16 cellular contexts compared by ENCODE assay signal in the genomic region with DNA sequence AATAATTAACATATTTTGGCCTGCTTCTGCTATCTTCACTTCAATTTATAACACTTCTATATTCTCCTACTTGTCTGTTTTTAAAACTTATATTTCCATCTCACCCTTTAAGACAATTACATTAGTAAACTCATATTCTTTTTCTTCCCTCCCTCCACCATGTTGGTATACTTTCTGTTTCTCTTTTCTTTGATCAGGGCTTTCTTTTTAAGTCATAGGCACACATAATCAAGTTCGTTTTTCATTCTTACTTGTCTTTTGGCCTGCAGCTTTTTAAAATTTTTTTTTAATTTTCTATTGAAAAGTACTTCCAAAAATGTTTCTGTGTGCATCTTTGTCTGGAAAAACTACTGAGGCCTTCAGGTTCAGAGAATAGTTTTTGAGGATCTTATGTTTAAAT. TPM values are rescaled to one million over a fixed set of nuclear protein-coding genes. Genes with fewer than 3 reads are reported as not detected.
DNase-seq lines count a peak whose midpoint lies in the region; ATAC-seq and TF ChIP-seq lines count a peak whose summit lies in the region.
"Had no signal": no experiment of that assay in that cellular context is flagged by ENCODE, and none has a peak within 500 bp of the region (broad histone marks: within the 10 kb centered on the region; RNA-seq: fewer than 3 reads in every experiment).

No MANE protein-coding gene starts in this region.

- H3K36me3 ChIP-seq in naive thymus-derived CD4-positive, alpha-beta T cell (ENCODE audit: control insufficient read depth in 2 of 3, insufficient read depth in 3 of 3, low read length in 3 of 3): peaks cover 0 to 11% (median 0%) of the 10 kb centered on the region in 3 experiments
- H3K36me3 ChIP-seq in breast epithelium: no peaks in the 10 kb centered on the region
- H3K36me3 ChIP-seq: MG63, tibial nerve had no signal

- H3K4me1 ChIP-seq in naive thymus-derived CD4-positive, alpha-beta T cell (ENCODE audit: control insufficient read depth in 2 of 2, insufficient read depth in 2 of 2, low read length in 2 of 2): peaks cover 9 to 34% of the 10 kb centered on the region in 2 donors
- H3K4me1 ChIP-seq in breast epithelium: no peaks in the 10 kb centered on the region
- H3K4me1 ChIP-seq: parathyroid adenoma, tibial nerve had no signal

- H3K27me3 Mint-ChIP-seq in activated CD4-positive, alpha-beta T cell treated with anti-CD3 and anti-CD28 coated beads for 36 hours: peaks cover 2% of the 10 kb centered on the region
- no peaks in the 10 kb centered on the region for H3K27me3 Mint-ChIP-seq in activated CD4-positive, alpha-beta memory T cell treated with anti-CD3 and anti-CD28 coated beads for 36 hours
- H3K27me3 Mint-ChIP-seq in naive thymus-derived CD4-positive, alpha-beta T cell: no peaks in the 10 kb centered on the region

- peak overlapping the region; percentile 50 for H3K4me3 ChIP-seq in naive thymus-derived CD4-positive, alpha-beta T cell (ENCODE audit: low read length)
- no peak overlapping the region for H3K4me3 ChIP-seq in breast epithelium
- H3K4me3 ChIP-seq: MG63 had no signal

- H3K27ac Mint-ChIP-seq in activated CD4-positive, alpha-beta T cell treated with anti-CD3 and anti-CD28 coated beads for 36 hours: peak overlapping the region; percentile 78
- peak overlapping the region; percentile 65 for H3K27ac Mint-ChIP-seq in activated CD4-positive, alpha-beta memory T cell treated with anti-CD3 and anti-CD28 coated beads for 36 hours
- peak overlapping the region; percentile 13 to 81 (median 71) for H3K27ac Mint-ChIP-seq in naive thymus-derived CD4-positive, alpha-beta T cell
- H3K27ac Mint-ChIP-seq: mesothelial cell of epicardium had no signal

- H3K36me3 Mint-ChIP-seq in activated CD4-positive, alpha-beta T cell treated with anti-CD3 and anti-CD28 coated beads for 36 hours (ENCODE audit: low read depth): peaks cover 5% of the 10 kb centered on the region
- H3K36me3 Mint-ChIP-seq in activated CD4-positive, alpha-beta memory T cell treated with anti-CD3 and anti-CD28 coated beads for 36 hours: peaks cover 25% of the 10 kb centered on the region
- H3K36me3 Mint-ChIP-seq in naive thymus-derived CD4-positive, alpha-beta T cell: peaks cover 0 to 45% (median 7%) of the 10 kb centered on the region in 5 donors
- H3K36me3 Mint-ChIP-seq: mesothelial cell of epicardium had no signal

- H3K4me1 Mint-ChIP-seq in activated CD4-positive, alpha-beta T cell treated with anti-CD3 and anti-CD28 coated beads for 36 hours: peaks cover 35% of the 10 kb centered on the region
- peaks cover 52% of the 10 kb centered on the region for H3K4me1 Mint-ChIP-seq in activated CD4-positive, alpha-beta memory T cell treated with anti-CD3 and anti-CD28 coated beads for 36 hours (ENCODE audit: low read depth)
- peaks cover 6 to 47% (median 29%) of the 10 kb centered on the region in 7 donors for H3K4me1 Mint-ChIP-seq in naive thymus-derived CD4-positive, alpha-beta T cell
- H3K4me1 Mint-ChIP-seq: mesothelial cell of epicardium had no signal

- peak; percentile 47 for ATAC-seq in activated CD4-positive, alpha-beta T cell treated with anti-CD3 and anti-CD28 coated beads for 36 hours
- ATAC-seq in GM21786 (IDR thresholded peaks at IDR 0.05; ENCODE audit: unreplicated experiment) (peak; percentile 49), HG03175 (IDR thresholded peaks at IDR 0.05; ENCODE audit: unreplicated experiment) (no peak)
- peak; percentile 37 for ATAC-seq in naive thymus-derived CD4-positive, alpha-beta T cell

- H3K27ac ChIP-seq in naive thymus-derived CD4-positive, alpha-beta T cell (ENCODE audit: low read depth, low read length): peak overlapping the region; percentile 3
- H3K27ac ChIP-seq in breast epithelium: no peak overlapping the region
- H3K27ac ChIP-seq: parathyroid adenoma, tibial nerve had no signal

- H3K9me3 Mint-ChIP-seq in activated CD4-positive, alpha-beta T cell treated with anti-CD3 and anti-CD28 coated beads for 36 hours (ENCODE audit: low read depth): no peaks in the 10 kb centered on the region
- H3K9me3 Mint-ChIP-seq in activated CD4-positive, alpha-beta memory T cell treated with anti-CD3 and anti-CD28 coated beads for 36 hours: peaks cover 1% of the 10 kb centered on the region
- peaks cover 0 to 10% (median 0%) of the 10 kb centered on the region in 11 donors for H3K9me3 Mint-ChIP-seq in naive thymus-derived CD4-positive, alpha-beta T cell

- no peak for TF ChIP-seq POLR2A in breast epithelium (IDR thresholded peaks at IDR 0.05)

- intact Hi-C loops in activated CD4-positive, alpha-beta T cell treated with anti-CD3 and anti-CD28 coated beads for 36 hours (cut with DNase I, micrococcal nuclease): loop anchor here (1.0 to 10.0 kb wide), 4 partner anchors 36 to 143 kb away; partner anchors contain the start of genes AIM2 (in 2 of the 2) and IFI16 (in 1 of the 2)
- intact Hi-C loops in activated CD4-positive, alpha-beta memory T cell treated with anti-CD3 and anti-CD28 coated beads for 36 hours (cut with micrococcal nuclease): loop anchor here (1.0 to 5.0 kb wide), 7 partner anchors 9 to 158 kb away; partner anchors contain the start of gene AIM2
- intact Hi-C loops in naive thymus-derived CD4-positive, alpha-beta T cell (cut with micrococcal nuclease): loop anchor here (2.0 to 10.0 kb wide), 4 partner anchors 51 to 131 kb away; no protein-coding TSS in a partner anchor
- intact Hi-C loops in breast epithelium (cut with DNase I; ENCODE audit: low total_unique reads): no loop called here

- H3K27me3 ChIP-seq in naive thymus-derived CD4-positive, alpha-beta T cell (ENCODE audit: control insufficient read depth in 2 of 2, insufficient read depth in 2 of 2, low read length in 2 of 2): no peaks in the 10 kb centered on the region
- H3K27me3 ChIP-seq in breast epithelium: no peaks in the 10 kb centered on the region
- H3K27me3 ChIP-seq: MG63, tibial nerve had no signal

- peak overlapping the region; percentile 54 for H3K4me3 Mint-ChIP-seq in activated CD4-positive, alpha-beta T cell treated with anti-CD3 and anti-CD28 coated beads for 36 hours
- H3K4me3 Mint-ChIP-seq in activated CD4-positive, alpha-beta memory T cell treated with anti-CD3 and anti-CD28 coated beads for 36 hours: peak overlapping the region; percentile 67
- H3K4me3 Mint-ChIP-seq in naive thymus-derived CD4-positive, alpha-beta T cell: peak overlapping the region; percentile 38 to 88 (median 81)
- H3K4me3 Mint-ChIP-seq: mesothelial cell of epicardium had no signal

- CTCF ChIA-PET in activated CD4-positive, alpha-beta T cell treated with anti-CD3 and anti-CD28 coated beads for 36 hours (lab: Charles Lee): interaction anchor here (1.0 kb wide), 1 partner anchor 138 kb away, joined by 3 read pairs; no protein-coding TSS in a partner anchor
- CTCF ChIA-PET in activated CD4-positive, alpha-beta memory T cell treated with anti-CD3 and anti-CD28 coated beads for 36 hours (lab: Charles Lee): no interaction called here
- CTCF ChIA-PET in naive thymus-derived CD4-positive, alpha-beta T cell (lab: Charles Lee): no interaction called here

- no peak for DNase-seq in activated CD4-positive, alpha-beta T cell treated with anti-CD3 and anti-CD28 coated beads for 36 hours
- no peak for DNase-seq in activated CD4-positive, alpha-beta T cell treated with anti-CD3 and anti-CD28 coated beads, Interleukin-2, amount 50 U/mL, for 4 hours
- no peak for DNase-seq in activated CD4-positive, alpha-beta memory T cell treated with anti-CD3 and anti-CD28 coated beads for 36 hours
- DNase-seq in naive thymus-derived CD4-positive, alpha-beta T cell: peak in 3 of 9 donors; percentile 9 to 19 (median 14)
- no peak for DNase-seq in breast epithelium (ENCODE audit: low spot score in 2 of 2)
- DNase-seq in pons (ENCODE audit: low spot score): no peak
- DNase-seq: COR-L47; effector CD4-positive, alpha-beta T cell; foreskin fibroblast; MG63 had no signal

- no peaks in the 10 kb centered on the region for H3K9me3 ChIP-seq in naive thymus-derived CD4-positive, alpha-beta T cell (ENCODE audit: control insufficient read depth in 2 of 3, low read length in 3 of 3)
- no peaks in the 10 kb centered on the region for H3K9me3 ChIP-seq in breast epithelium
- H3K9me3 ChIP-seq: MG63, tibial nerve had no signal

- no peak for TF ChIP-seq CTCF in breast epithelium (IDR thresholded peaks at IDR 0.05)

- POLR2A ChIA-PET in activated CD4-positive, alpha-beta T cell treated with anti-CD3 and anti-CD28 coated beads for 36 hours (lab: Charles Lee): no interaction called here
- POLR2A ChIA-PET in activated CD4-positive, alpha-beta memory T cell treated with anti-CD3 and anti-CD28 coated beads for 36 hours (lab: Charles Lee): no interaction called here
- POLR2A ChIA-PET in naive thymus-derived CD4-positive, alpha-beta T cell (lab: Charles Lee): interaction anchor here (1.0 kb wide), 1 partner anchor 79 kb away, joined by 3 read pairs; no protein-coding TSS in a partner anchor

RNA-seq across cellular contexts. Expression of gene PYHIN1, which starts 2.3 kb away (rescaled TPM):
- total RNA-seq in activated CD4-positive, alpha-beta T cell treated with anti-CD3 and anti-CD28 coated beads for 36 hours: 1 to 10 TPM; 5.6 to 6.8 TPM
- total RNA-seq in activated CD4-positive, alpha-beta memory T cell treated with anti-CD3 and anti-CD28 coated beads for 36 hours: 10 to 100 TPM; 12.2 to 13.1 TPM
- 10 to 100 TPM; 20.3 to 48.2 (median 36.1) TPM for total RNA-seq in naive thymus-derived CD4-positive, alpha-beta T cell
- polyA plus RNA-seq in naive thymus-derived CD4-positive, alpha-beta T cell: 1 to 10 TPM; 8.4 to 8.7 TPM
- 1 to 10 TPM; 2.5 to 2.9 (median 2.6) TPM for total RNA-seq in breast epithelium
- total RNA-seq: A172 had no signal
